ENCODE assay signal across 19 cellular contexts in genomic region chr19:10235003-10235402, GRCh38. TPM values are rescaled to one million over a fixed set of nuclear protein-coding genes. Genes with fewer than 3 reads are reported as not detected.
DNase-seq lines count a peak whose midpoint lies in the region; ATAC-seq and TF ChIP-seq lines count a peak whose summit lies in the region.
"Had no signal": no experiment of that assay in that cellular context is flagged by ENCODE, and none has a peak within 500 bp of the region (broad histone marks: within the 10 kb centered on the region; RNA-seq: fewer than 3 reads in every experiment).

No MANE protein-coding gene starts in this region.

- CTCF ChIA-PET in mammary epithelial cell (lab: Charles Lee; ENCODE audit: low non-redundant PET), result no interaction called here

- WGBS in mammary epithelial cell (ENCODE audit: low coverage, missing lambda C conversion rate), result 82% methylated on average over 4 of the region's 4 CpGs

- no peak overlapping the region for H3K4me3 ChIP-seq in Karpas-422 (ENCODE audit: low read length)
- H3K4me3 ChIP-seq in mammary epithelial cell (replicated peaks in 1 of 3; ENCODE audit: insufficient read depth in 1 of 3, low read depth in 2 of 3, low read length in 3 of 3), result no peak overlapping the region
- H3K4me3 ChIP-seq: breast epithelium, neural progenitor cell, vagina had no signal

- H3K9ac ChIP-seq in Karpas-422 (ENCODE audit: low read length) (peak overlapping the region; percentile 49), mammary epithelial cell (ENCODE audit: insufficient read depth, low read length) (no peak overlapping the region)
- H3K9ac ChIP-seq: neural progenitor cell had no signal

- peak overlapping the region; percentile 44 for H3K27ac Mint-ChIP-seq in activated T-cell treated with anti-CD3 and anti-CD28 coated beads, Interleukin-2, amount 50 U/mL, for 24 hours
- peak overlapping the region; percentile 100 for H3K27ac Mint-ChIP-seq in central memory CD8-positive, alpha-beta T cell (ENCODE audit: low read depth)
- H3K27ac Mint-ChIP-seq in progenitor cell of endocrine pancreas, result peak overlapping the region; percentile 67
- H3K27ac Mint-ChIP-seq: neural progenitor cell had no signal

- no peak for DNase-seq in activated T-cell treated with anti-CD3 and anti-CD28 coated beads, Interleukin-2, amount 50 U/mL, for 24 hours
- no peak for DNase-seq in activated T-cell treated with anti-CD3 and anti-CD28 coated beads, Interleukin-2, amount 50 U/mL, for 1 hour
- DNase-seq in Karpas-422, result no peak
- DNase-seq in central memory CD8-positive, alpha-beta T cell (ENCODE audit: low spot score in 2 of 2), result no peak
- no peak for DNase-seq in progenitor cell of endocrine pancreas (ENCODE audit: low spot score, unreplicated experiment)
- no peak for DNase-seq in mammary epithelial cell
- no peak for DNase-seq in EL
- no peak for DNase-seq in omental fat pad (ENCODE audit: low spot score)
- DNase-seq: activated B cell treated with CpG ODN at 0.5 μM for 24 hours; activated naive CD4-positive, alpha-beta T cell; COR-L47; NCI-H1694; NCI-H446 had no signal

- H3K36me3 ChIP-seq in Karpas-422 (ENCODE audit: insufficient read depth, low read length) (no peaks in the 10 kb centered on the region), mammary epithelial cell (ENCODE audit: insufficient read depth, low read length) (no peaks in the 10 kb centered on the region)
- H3K36me3 ChIP-seq: breast epithelium, neural progenitor cell, vagina had no signal

- H3K4me3 Mint-ChIP-seq in activated T-cell treated with anti-CD3 and anti-CD28 coated beads, Interleukin-2, amount 50 U/mL, for 24 hours, result no peak overlapping the region
- peak overlapping the region; percentile 94 for H3K4me3 Mint-ChIP-seq in central memory CD8-positive, alpha-beta T cell
- H3K4me3 Mint-ChIP-seq in progenitor cell of endocrine pancreas (ENCODE audit: low read depth), result no peak overlapping the region
- H3K4me3 Mint-ChIP-seq: memory B cell, neural progenitor cell had no signal

- no peaks in the 10 kb centered on the region for H4K20me1 ChIP-seq in Karpas-422 (ENCODE audit: insufficient read depth, low read depth, low read length)
- no peaks in the 10 kb centered on the region for H4K20me1 ChIP-seq in mammary epithelial cell (ENCODE audit: insufficient read depth, low read length)

- TF ChIP-seq CTCF in progenitor cell of endocrine pancreas (IDR thresholded peaks at IDR 0.05; ENCODE audit: unreplicated experiment) (no peak), mammary epithelial cell (conservative IDR thresholded peaks at IDR 0.05 in 1 of 2, IDR thresholded peaks at IDR 0.05 in 1 of 2; ENCODE audit: extremely low read depth in 1 of 2, insufficient read depth in 1 of 2, low read depth in 1 of 2, low read length in 2 of 2) (no peak), omental fat pad (IDR thresholded peaks at IDR 0.05) (no peak)

- no peaks in the 10 kb centered on the region for H3K36me3 Mint-ChIP-seq in activated T-cell treated with anti-CD3 and anti-CD28 coated beads, Interleukin-2, amount 50 U/mL, for 24 hours (ENCODE audit: low read depth)
- H3K36me3 Mint-ChIP-seq in central memory CD8-positive, alpha-beta T cell (ENCODE audit: insufficient read depth), result peaks cover 11% of the 10 kb centered on the region
- no peaks in the 10 kb centered on the region for H3K36me3 Mint-ChIP-seq in progenitor cell of endocrine pancreas (ENCODE audit: insufficient read depth)
- H3K36me3 Mint-ChIP-seq: memory B cell, neural progenitor cell had no signal

- H3K27me3 Mint-ChIP-seq in activated T-cell treated with anti-CD3 and anti-CD28 coated beads, Interleukin-2, amount 50 U/mL, for 24 hours, result no peaks in the 10 kb centered on the region
- H3K27me3 Mint-ChIP-seq in central memory CD8-positive, alpha-beta T cell, result no peaks in the 10 kb centered on the region
- no peaks in the 10 kb centered on the region for H3K27me3 Mint-ChIP-seq in progenitor cell of endocrine pancreas
- H3K27me3 Mint-ChIP-seq: activated B cell treated with CpG ODN at 0.5 μM for 24 hours had no signal

- no peaks in the 10 kb centered on the region for H3K9me3 Mint-ChIP-seq in activated T-cell treated with anti-CD3 and anti-CD28 coated beads, Interleukin-2, amount 50 U/mL, for 24 hours
- no peaks in the 10 kb centered on the region for H3K9me3 Mint-ChIP-seq in central memory CD8-positive, alpha-beta T cell
- no peaks in the 10 kb centered on the region for H3K9me3 Mint-ChIP-seq in progenitor cell of endocrine pancreas (ENCODE audit: low read depth)
- H3K9me3 Mint-ChIP-seq: activated B cell treated with CpG ODN at 0.5 μM for 24 hours, memory B cell, neural progenitor cell had no signal

- in situ Hi-C loops in mammary epithelial cell (cut with MboI; ENCODE audit: low sequenced_read_pairs in 2 of 2), result no loop called here

- H3K79me2 ChIP-seq in Karpas-422 (ENCODE audit: low read length) (peaks cover 9% of the 10 kb centered on the region), mammary epithelial cell (ENCODE audit: insufficient read depth, low read length) (no peaks in the 10 kb centered on the region)

- H3K4me2 ChIP-seq in Karpas-422 (ENCODE audit: low read depth, low read length, poor library complexity, severe bottlenecking), result peak overlapping the region; percentile 99
- no peak overlapping the region for H3K4me2 ChIP-seq in mammary epithelial cell (ENCODE audit: insufficient read depth, low read depth, low read length)
- H3K4me2 ChIP-seq: neural progenitor cell had no signal

- no TSS peak for BruUV-seq in mammary epithelial cell (replicated peaks; lab: Mats Ljungman, UMichigan)

- dilution Hi-C loops in mammary epithelial cell (cut with HindIII; ENCODE audit: low sequenced_read_pairs), result loop anchor here (25.0 kb wide), 1 partner anchor 298 kb away; the partner anchor contains the start of gene OLFM2

- no peaks in the 10 kb centered on the region for H3K9me3 ChIP-seq in Karpas-422 (ENCODE audit: low read length)
- H3K9me3 ChIP-seq in mammary epithelial cell (replicated peaks; ENCODE audit: insufficient read depth, low read length), result no peaks in the 10 kb centered on the region
- H3K9me3 ChIP-seq: breast epithelium, vagina had no signal

- peaks cover 29% of the 10 kb centered on the region for H3K4me1 Mint-ChIP-seq in activated T-cell treated with anti-CD3 and anti-CD28 coated beads, Interleukin-2, amount 50 U/mL, for 24 hours (ENCODE audit: low read depth)
- H3K4me1 Mint-ChIP-seq in central memory CD8-positive, alpha-beta T cell, result peaks cover 10% of the 10 kb centered on the region
- H3K4me1 Mint-ChIP-seq in progenitor cell of endocrine pancreas (ENCODE audit: low read depth), result peaks cover 2% of the 10 kb centered on the region

- peaks cover 84% of the 10 kb centered on the region for H3K4me1 ChIP-seq in Karpas-422 (ENCODE audit: low read length)
- peaks cover 9% of the 10 kb centered on the region for H3K4me1 ChIP-seq in mammary epithelial cell (ENCODE audit: insufficient read depth, low read length)
- H3K4me1 ChIP-seq: neural progenitor cell had no signal

- intact Hi-C loops in mammary epithelial cell (cut with micrococcal nuclease), result no loop called here

- H3K27ac ChIP-seq in Karpas-422 (ENCODE audit: low read length) (peak overlapping the region; percentile 100), mammary epithelial cell (ENCODE audit: insufficient read depth, low read depth, low read length) (no peak overlapping the region)
- H3K27ac ChIP-seq: neural progenitor cell, vagina had no signal

- H3K27me3 ChIP-seq in Karpas-422 (ENCODE audit: low read length) (no peaks in the 10 kb centered on the region), mammary epithelial cell (ENCODE audit: insufficient read depth, low read length) (no peaks in the 10 kb centered on the region)
- H3K27me3 ChIP-seq: breast epithelium, neural progenitor cell, vagina had no signal

- ATAC-seq in central memory CD8-positive, alpha-beta T cell (replicated peaks; ENCODE audit: extremely low read depth, poor library complexity, severe bottlenecking), result no peak
- no peak for ATAC-seq in omental fat pad (ENCODE audit: low FRiP score)
- ATAC-seq: Right ventricle myocardium inferior had no signal

- H2AFZ ChIP-seq in Karpas-422 (ENCODE audit: low read length) (no peak overlapping the region), mammary epithelial cell (ENCODE audit: low read depth, low read length) (no peak overlapping the region)
- H2AFZ ChIP-seq: neural progenitor cell had no signal

- H3K9me2 ChIP-seq in Karpas-422 (replicated peaks; ENCODE audit: insufficient read depth, low read length), result no peaks in the 10 kb centered on the region

RNA-seq across cellular contexts. Expression of gene S1PR2, which starts 3.9 kb away (rescaled TPM):
- total RNA-seq in Karpas-422 (2014; rRNA removed; shearing (Covaris generic); ENCODE audit: low replicate concordance), result 65.1 and 67.6 TPM in 2 replicates
- total RNA-seq in progenitor cell of endocrine pancreas, result 17.9 and 19.2 TPM in 2 replicates
- 10 to 100 TPM in 1 of 2 donors, 1 to 10 TPM in 1; 5.6 to 15.3 TPM for total RNA-seq in mammary epithelial cell
- polyA plus RNA-seq in mammary epithelial cell, result 2.9 TPM
- polyA minus RNA-seq in mammary epithelial cell, result 16.2 TPM
- 10 to 100 TPM; 15.1 to 16.8 (median 15.9) TPM for total RNA-seq in omental fat pad

RNA-seq across cellular contexts. Expression of gene MRPL4, which starts 17.0 kb away (rescaled TPM):
- 78.6 and 136 TPM in 2 replicates for total RNA-seq in Karpas-422 (2014; rRNA removed; shearing (Covaris generic); ENCODE audit: low replicate concordance)
- total RNA-seq in progenitor cell of endocrine pancreas (51.7 and 52.9 TPM in 2 replicates), mammary epithelial cell (10 to 100 TPM; 55.8 to 89.1 TPM), omental fat pad (10 to 100 TPM; 44.6 to 73.3 (median 65.7) TPM)
- 85.2 TPM for polyA plus RNA-seq in mammary epithelial cell
- 35.0 TPM for polyA minus RNA-seq in mammary epithelial cell

RNA-seq across cellular contexts. Expression of gene ICAM1, which starts 35.9 kb away (rescaled TPM):
- total RNA-seq in Karpas-422 (2014; rRNA removed; shearing (Covaris generic); ENCODE audit: low replicate concordance), result 1.8 and 5.1 TPM in 2 replicates
- 0.17 and 0.20 TPM in 2 replicates for total RNA-seq in progenitor cell of endocrine pancreas
- 10 to 100 TPM in 1 of 2 donors, 1 to 10 TPM in 1; 1.1 to 60.0 TPM for total RNA-seq in mammary epithelial cell
- polyA plus RNA-seq in mammary epithelial cell, result 2.1 TPM
- polyA minus RNA-seq in mammary epithelial cell, result 3.8 TPM
- total RNA-seq in omental fat pad, result 100 to 1,000 TPM in 2 of 4 donors, 10 to 100 TPM in 2; 20.7 to 286 (median 81.0) TPM

RNA-seq across cellular contexts. Expression of gene DNMT1, which starts 40.2 kb away (rescaled TPM):
- 94.9 and 145 TPM in 2 replicates for total RNA-seq in Karpas-422 (2014; rRNA removed; shearing (Covaris generic); ENCODE audit: low replicate concordance)
- total RNA-seq in progenitor cell of endocrine pancreas (150 TPM in 2 replicates), mammary epithelial cell (100 to 1,000 TPM in 1 of 2 donors, 10 to 100 TPM in 1; 23.0 to 139 TPM), omental fat pad (10 to 100 TPM; 38.4 to 84.7 (median 50.2) TPM)
- 53.3 TPM for polyA plus RNA-seq in mammary epithelial cell
- polyA minus RNA-seq in mammary epithelial cell, result 263 TPM

RNA-seq across cellular contexts. Expression of gene ICAM4, which starts 51.8 kb away (rescaled TPM):
- not detected in 2 replicates for total RNA-seq in Karpas-422 (2014; rRNA removed; shearing (Covaris generic); ENCODE audit: low replicate concordance)
- not detected in 2 replicates for total RNA-seq in progenitor cell of endocrine pancreas
- total RNA-seq in mammary epithelial cell, result 1 to 10 TPM; 1.1 to 1.5 TPM
- polyA plus RNA-seq in mammary epithelial cell, result 0.88 TPM
- polyA minus RNA-seq in mammary epithelial cell, result not detected
- 1 to 10 TPM in 3 of 4 donors, under 1 TPM in 1; 0.82 to 7.5 (median 2.0) TPM for total RNA-seq in omental fat pad
- total RNA-seq: M059J, vagina had no signal

Comparison
In these comparisons a context has a peak if more than half of its experiments do, and no peak if none do; other contexts are left out.
1. H3K27ac Mint-ChIP-seq: peak in every context shown above with its lines; median percentile 100 in central memory CD8-positive, alpha-beta T cell; 67 in progenitor cell of endocrine pancreas; 44 in activated T-cell treated with anti-CD3 and anti-CD28 coated beads, Interleukin-2, amount 50 U/mL, for 24 hours.